ENCODE assay signal across 21 cellular contexts in genomic region chr14:24083462-24083861, GRCh38. TPM values are rescaled to one million over a fixed set of nuclear protein-coding genes. Genes with fewer than 3 reads are reported as not detected.
DNase-seq lines count a peak whose midpoint lies in the region; ATAC-seq, FAIRE-seq and TF ChIP-seq lines count a peak whose summit lies in the region.
"Had no signal": no experiment of that assay in that cellular context is flagged by ENCODE, and none has a peak within 500 bp of the region (broad histone marks: within the 10 kb centered on the region; RNA-seq: fewer than 3 reads in every experiment).

No MANE protein-coding gene starts in this region.

- peak overlapping the region in 4 of 7 donors; percentile 2 to 75 (median 31) for H3K27ac Mint-ChIP-seq in CD4-positive, alpha-beta memory T cell
- H3K27ac Mint-ChIP-seq in IgD-negative memory B cell (peak overlapping the region in 2 of 3 donors; percentile 77 to 80), type B pancreatic cell (no peak overlapping the region)
- H3K27ac Mint-ChIP-seq: CD8-positive, alpha-beta T cell had no signal

- H3K4me2 ChIP-seq in HepG2 (ENCODE audit: low read depth, low read length) (no peak overlapping the region), PC-3 (ENCODE audit: low read length) (no peak overlapping the region)

- H3K36me3 ChIP-seq in CD4-positive, alpha-beta memory T cell (ENCODE audit: insufficient read depth, low read length): no peaks in the 10 kb centered on the region
- H3K36me3 ChIP-seq in HepG2 (replicated peaks in 1 of 2; ENCODE audit: control insufficient read depth in 1 of 2, insufficient read depth in 2 of 2, low read length in 2 of 2) (no peaks in the 10 kb centered on the region), PC-3 (ENCODE audit: low read depth, low read length) (no peaks in the 10 kb centered on the region)
- H3K36me3 ChIP-seq in effector memory CD4-positive, alpha-beta T cell (ENCODE audit: control insufficient read depth, insufficient read depth, low read length): no peaks in the 10 kb centered on the region
- H3K36me3 ChIP-seq: HAP-1 had no signal

- peaks cover 14% of the 10 kb centered on the region for H3K4me1 ChIP-seq in CD4-positive, alpha-beta memory T cell (ENCODE audit: insufficient read depth, low read length)
- H3K4me1 ChIP-seq in HepG2 (ENCODE audit: insufficient read depth, low read length) (peaks cover 30% of the 10 kb centered on the region), PC-3 (ENCODE audit: insufficient read depth, low read length) (peaks cover 12% of the 10 kb centered on the region)
- peaks cover 12% of the 10 kb centered on the region for H3K4me1 ChIP-seq in effector memory CD4-positive, alpha-beta T cell (ENCODE audit: control insufficient read depth, insufficient read depth, low read length, poor library complexity, severe bottlenecking)
- H3K4me1 ChIP-seq: HAP-1 had no signal

- H4K20me1 ChIP-seq in HepG2 (ENCODE audit: insufficient read depth, low read length) (no peaks in the 10 kb centered on the region), PC-3 (ENCODE audit: low read length) (no peaks in the 10 kb centered on the region)

- BruUV-seq in HepG2 (replicated peaks; lab: Mats Ljungman, UMichigan) (no TSS peak), PC-3 (replicated peaks; lab: Mats Ljungman, UMichigan) (no TSS peak)

- H2AFZ ChIP-seq in HepG2 (ENCODE audit: low read length): no peak overlapping the region
- H2AFZ ChIP-seq in PC-3 (ENCODE audit: low read length): no peak overlapping the region

- intact Hi-C loops in CD4-positive, alpha-beta memory T cell (cut with micrococcal nuclease): loop anchor here (10.0 kb wide), 1 partner anchor 99 kb away; the partner anchor contains the start of gene DHRS4L2
- intact Hi-C loops in HepG2 (cut with micrococcal nuclease; ENCODE audit: unreplicated experiment) (no loop called here), PC-3 (cut with micrococcal nuclease) (no loop called here)

- FAIRE-seq in HepG2 (lab: Jason Lieb, UNC): peak; percentile 28
- FAIRE-seq in GM12892 (lab: Jason Lieb, UNC): no peak
- FAIRE-seq: A204.1, K562 had no signal

- TF ChIP-seq EP300 in HepG2 (IDR thresholded peaks at IDR 0.05; ENCODE audit: low read depth in 2 of 2, low read length in 2 of 2) (no peak), HepG2 (CRISPR knock-in tag; IDR thresholded peaks at IDR 0.05; ENCODE audit: borderline replicate concordance) (no peak)

- H3K9me3 ChIP-seq in CD4-positive, alpha-beta memory T cell (ENCODE audit: control insufficient read depth in 1 of 2, low read length in 2 of 2): no peaks in the 10 kb centered on the region
- no peaks in the 10 kb centered on the region for H3K9me3 ChIP-seq in HepG2 (ENCODE audit: low read length)
- no peaks in the 10 kb centered on the region for H3K9me3 ChIP-seq in effector memory CD4-positive, alpha-beta T cell (ENCODE audit: control insufficient read depth, low read length)
- no peaks in the 10 kb centered on the region for H3K9me3 ChIP-seq in PC-3 (ENCODE audit: low read length)
- H3K9me3 ChIP-seq: HAP-1 had no signal

- TF ChIP-seq RAD21 in HepG2 (CRISPR knock-in tag; IDR thresholded peaks at IDR 0.05): no peak

- peak overlapping the region in 1 of 8 donors; percentile 18 for H3K4me3 Mint-ChIP-seq in CD4-positive, alpha-beta memory T cell
- H3K4me3 Mint-ChIP-seq in IgD-negative memory B cell (peak overlapping the region in 2 of 4 donors; percentile 41 to 79), type B pancreatic cell (peak overlapping the region; percentile 11)
- H3K4me3 Mint-ChIP-seq: CD8-positive, alpha-beta T cell had no signal

- H3K4me1 Mint-ChIP-seq in CD4-positive, alpha-beta memory T cell: peaks cover 10 to 27% (median 16%) of the 10 kb centered on the region in 4 donors
- H3K4me1 Mint-ChIP-seq in IgD-negative memory B cell (peaks cover 15 to 25% (median 21%) of the 10 kb centered on the region in 3 donors), type B pancreatic cell (ENCODE audit: unreplicated experiment) (peaks cover 22% of the 10 kb centered on the region)

- H3F3A ChIP-seq in PC-3 (ENCODE audit: low read length, unreplicated experiment): no peaks in the 10 kb centered on the region

- CTCF ChIA-PET in CD4-positive, alpha-beta memory T cell (lab: Charles Lee; ENCODE audit: partially characterized antibody): interaction anchor here (8.2 to 12.1 kb wide), 3 partner anchors 10 to 26 kb away, joined by 85 to 168 read pairs (median 95); partner anchors contain the start of gene PCK2
- CTCF ChIA-PET in HepG2 (lab: Yijun Ruan, JAX; ENCODE audit: low intra/inter-chr PET ratio, low total read pairs) (no interaction called here), PC-3 (lab: Charles Lee) (no interaction called here)

- peaks cover 0 to 4% (median 0%) of the 10 kb centered on the region in 8 donors for H3K9me3 Mint-ChIP-seq in CD4-positive, alpha-beta memory T cell
- H3K9me3 Mint-ChIP-seq in IgD-negative memory B cell: no peaks in the 10 kb centered on the region
- no peaks in the 10 kb centered on the region for H3K9me3 Mint-ChIP-seq in type B pancreatic cell
- H3K9me3 Mint-ChIP-seq: CD8-positive, alpha-beta T cell had no signal

- TF ChIP-seq CTCF in HepG2 (CRISPR knock-in tag; IDR thresholded peaks at IDR 0.05) (no peak), type B pancreatic cell (conservative IDR thresholded peaks at IDR 0.05) (no peak), PC-3 (conservative IDR thresholded peaks at IDR 0.05; ENCODE audit: low read depth, low read length) (no peak)

- WGBS in HepG2 (ENCODE audit: low lambda C conversion rate): 6% methylated on average over 3 of the region's 3 CpGs

- no peaks in the 10 kb centered on the region for H3K36me3 Mint-ChIP-seq in CD4-positive, alpha-beta memory T cell
- no peaks in the 10 kb centered on the region for H3K36me3 Mint-ChIP-seq in IgD-negative memory B cell
- no peaks in the 10 kb centered on the region for H3K36me3 Mint-ChIP-seq in type B pancreatic cell
- H3K36me3 Mint-ChIP-seq: CD8-positive, alpha-beta T cell had no signal

- TF ChIP-seq POLR2A in HepG2 (IDR thresholded peaks at IDR 0.05; ENCODE audit: insufficient read depth in 1 of 2, low read depth in 2 of 2, low read length in 2 of 2) (no peak), GM12892 (IDR thresholded peaks at IDR 0.05; ENCODE audit: low read depth, low read length) (no peak)

- H3K27me3 ChIP-seq in CD4-positive, alpha-beta memory T cell (ENCODE audit: insufficient read depth, low read length): no peaks in the 10 kb centered on the region
- H3K27me3 ChIP-seq in HepG2 (ENCODE audit: control insufficient read depth in 1 of 2, insufficient read depth in 2 of 2, low read length in 2 of 2): peaks cover 19 to 70% of the 10 kb centered on the region in 2 experiments
- no peaks in the 10 kb centered on the region for H3K27me3 ChIP-seq in effector memory CD4-positive, alpha-beta T cell (replicated peaks; ENCODE audit: control insufficient read depth, insufficient read depth, low read length, poor library complexity, severe bottlenecking)
- no peaks in the 10 kb centered on the region for H3K27me3 ChIP-seq in PC-3 (ENCODE audit: low read length)

- H3K27ac ChIP-seq in CD4-positive, alpha-beta memory T cell (ENCODE audit: low read depth, low read length): no peak overlapping the region
- H3K27ac ChIP-seq in HepG2 (ENCODE audit: extremely low read length, insufficient read depth, low read length) (no peak overlapping the region), PC-3 (ENCODE audit: low read length) (no peak overlapping the region)
- no peak overlapping the region for H3K27ac ChIP-seq in effector memory CD4-positive, alpha-beta T cell (ENCODE audit: insufficient read depth, low read length, poor library complexity, severe bottlenecking)
- H3K27ac ChIP-seq: C4-2B had no signal

- H3K9ac ChIP-seq in HepG2 (ENCODE audit: insufficient read depth, low read depth, low read length) (no peak overlapping the region), PC-3 (ENCODE audit: low read length) (no peak overlapping the region)

- POLR2A ChIA-PET in CD4-positive, alpha-beta memory T cell (lab: Charles Lee; ENCODE audit: partially characterized antibody): interaction anchor here (0.9 to 6.1 kb wide), 3 partner anchors 11 to 57 kb away, joined by 3 to 81 read pairs (median 16); partner anchors contain the start of genes DCAF11, EMC9 and PCK2
- POLR2A ChIA-PET in HepG2 (lab: Yijun Ruan, JAX): interaction anchor here (0.9 to 4.9 kb wide), 3 partner anchors 11 to 31 kb away, joined by 3 to 131 read pairs (median 31); partner anchors contain the start of genes DCAF11, NRL and PCK2
- POLR2A ChIA-PET in PC-3 (lab: Charles Lee; ENCODE audit: unreplicated experiment): no interaction called here

- H3K9me2 ChIP-seq in PC-3 (replicated peaks; ENCODE audit: low read length): no peaks in the 10 kb centered on the region

- no peaks in the 10 kb centered on the region for H3K27me3 Mint-ChIP-seq in CD4-positive, alpha-beta memory T cell
- no peaks in the 10 kb centered on the region for H3K27me3 Mint-ChIP-seq in IgD-negative memory B cell
- peaks cover 49% of the 10 kb centered on the region for H3K27me3 Mint-ChIP-seq in type B pancreatic cell

- ATAC-seq in HepG2 (no peak), PC-3 (no peak)
- ATAC-seq: CD8-positive, alpha-beta T cell; K562 had no signal

- no peak for DNase-seq in CD4-positive, alpha-beta memory T cell
- DNase-seq in HepG2 (ENCODE audit: low spot score) (no peak), type B pancreatic cell (ENCODE audit: extremely low spot score, unreplicated experiment) (no peak), GM12892 (ENCODE audit: insufficient read length) (no peak), PC-3 (no peak)
- DNase-seq in effector memory CD4-positive, alpha-beta T cell: no peak
- DNase-seq: ACHN; CD8-positive, alpha-beta T cell; COR-L47; DMS153; DMS79; GDM1 had no signal

- H3K79me2 ChIP-seq in HepG2 (ENCODE audit: insufficient read depth, low read length) (no peaks in the 10 kb centered on the region), PC-3 (ENCODE audit: low read length) (no peaks in the 10 kb centered on the region)

- in situ Hi-C loops in HepG2 (cut with HindIII; ENCODE audit: extremely low pct_ligation_motif_present, low pct_unique_long_range_greater_than_20kb): no loop called here

- no peak overlapping the region for H3K4me3 ChIP-seq in CD4-positive, alpha-beta memory T cell (ENCODE audit: low read length in 2 of 2)
- H3K4me3 ChIP-seq in HepG2 (replicated peaks in 1 of 3; ENCODE audit: insufficient read depth in 1 of 3, low read depth in 2 of 3, low read length in 3 of 3) (no peak overlapping the region), PC-3 (ENCODE audit: low read length) (no peak overlapping the region)
- no peak overlapping the region for H3K4me3 ChIP-seq in effector memory CD4-positive, alpha-beta T cell (ENCODE audit: insufficient read depth, low read depth, low read length, poor library complexity, severe bottlenecking)
- H3K4me3 ChIP-seq: HAP-1, K562 had no signal

RNA-seq across cellular contexts. Expression of gene PCK2, which starts 10.6 kb away (rescaled TPM):
- 10 to 100 TPM; 18.3 to 21.4 TPM for total RNA-seq in CD4-positive, alpha-beta memory T cell
- polyA plus RNA-seq in CD4-positive, alpha-beta memory T cell: 10 to 100 TPM; 11.0 to 15.5 TPM
- 50.2 TPM for polyA plus RNA-seq in IgD-negative memory B cell
- 118 and 129 TPM in 2 replicates for total RNA-seq in HepG2 (2016; rRNA removed; fragmentation: Illumina TruSeq; extraction: Trizol)
- total RNA-seq in HepG2 (2016; cell fraction: cytosol; rRNA removed; fragmentation: Illumina TruSeq; extraction: Trizol; ENCODE audit: low read depth): 29.7 and 32.7 TPM in 2 replicates
- 112 and 129 TPM in 2 replicates for total RNA-seq in HepG2 (2016; cell fraction: insoluble cytoplasmic fraction; rRNA removed; fragmentation: Illumina TruSeq; extraction: Trizol)
- 38.2 and 39.1 TPM in 2 replicates for total RNA-seq in HepG2 (2016; cell fraction: membrane; rRNA removed; fragmentation: Illumina TruSeq; extraction: Trizol)
- 96.7 and 121 TPM in 2 replicates for total RNA-seq in HepG2 (2016; cell fraction: nucleus; rRNA removed; fragmentation: Illumina TruSeq; extraction: Trizol)
- 272 and 316 TPM in 2 replicates for polyA plus RNA-seq in HepG2 (2011; rRNA removed)
- 238 and 309 TPM in 2 replicates for polyA plus RNA-seq in HepG2 (2011; cell fraction: cytosol; rRNA removed)
- polyA plus RNA-seq in HepG2 (2011; cell fraction: nucleus; rRNA removed): 309 TPM in 2 replicates
- 216 and 286 TPM in 2 replicates for polyA plus RNA-seq in HepG2 (2012)
- 19.2 and 20.8 TPM in 2 replicates for polyA plus RNA-seq in HepG2 (2016; cell fraction: cytosol; fragmentation: Illumina TruSeq; extraction: Trizol; ENCODE audit: low read depth)
- polyA plus RNA-seq in HepG2 (2016; cell fraction: insoluble cytoplasmic fraction; fragmentation: Illumina TruSeq; extraction: Trizol; ENCODE audit: low read depth): 122 and 140 TPM in 2 replicates
- polyA plus RNA-seq in HepG2 (2016; cell fraction: membrane; fragmentation: Illumina TruSeq; extraction: Trizol; ENCODE audit: low read depth): 27.1 and 31.0 TPM in 2 replicates
- 172 and 175 TPM in 2 replicates for polyA plus RNA-seq in HepG2 (2016; cell fraction: nucleus; fragmentation: Illumina TruSeq; extraction: Trizol; ENCODE audit: insufficient read depth, low read depth)
- polyA minus RNA-seq in HepG2 (2011; rRNA and poly(A)+ RNA removed; ENCODE audit: low replicate concordance): 87.1 and 691 TPM in 2 replicates
- polyA minus RNA-seq in HepG2 (2011; cell fraction: cytosol; rRNA and poly(A)+ RNA removed): 204 and 209 TPM in 2 replicates
- polyA minus RNA-seq in HepG2 (2011; cell fraction: nucleus; rRNA and poly(A)+ RNA removed): 128 and 158 TPM in 2 replicates
- total RNA-seq in type B pancreatic cell (ENCODE audit: low replicate concordance): 35.0 and 40.9 TPM in 2 replicates
- 33.9 TPM for polyA plus RNA-seq in GM12892 (2012; ENCODE audit: missing spikeins)
- total RNA-seq in PC-3 (2014; rRNA removed): 10.0 and 11.6 TPM in 2 replicates

RNA-seq across cellular contexts. Expression of gene CPNE6, which starts 12.1 kb away (rescaled TPM):
- total RNA-seq in CD4-positive, alpha-beta memory T cell: not detected
- under 1 TPM in 1 of 2 donors, not detected in 1; 0.04 TPM for polyA plus RNA-seq in CD4-positive, alpha-beta memory T cell
- polyA plus RNA-seq in IgD-negative memory B cell (not detected), HepG2 (2011; rRNA removed) (0.03 TPM in 1 of 2 replicates, not detected in the other)
- total RNA-seq in HepG2 (2016; rRNA removed; fragmentation: Illumina TruSeq; extraction: Trizol) (not detected in 2 replicates), type B pancreatic cell (ENCODE audit: low replicate concordance) (not detected in 2 replicates), PC-3 (2014; rRNA removed) (not detected in 2 replicates)
- total RNA-seq in HepG2 (2016; cell fraction: cytosol; rRNA removed; fragmentation: Illumina TruSeq; extraction: Trizol; ENCODE audit: low read depth): not detected in 2 replicates
- total RNA-seq in HepG2 (2016; cell fraction: insoluble cytoplasmic fraction; rRNA removed; fragmentation: Illumina TruSeq; extraction: Trizol): not detected in 2 replicates
- not detected in 2 replicates for total RNA-seq in HepG2 (2016; cell fraction: membrane; rRNA removed; fragmentation: Illumina TruSeq; extraction: Trizol)
- total RNA-seq in HepG2 (2016; cell fraction: nucleus; rRNA removed; fragmentation: Illumina TruSeq; extraction: Trizol): not detected in 2 replicates
- not detected in 2 replicates for polyA plus RNA-seq in HepG2 (2011; cell fraction: cytosol; rRNA removed)
- 0.06 and 0.16 TPM in 2 replicates for polyA plus RNA-seq in HepG2 (2011; cell fraction: nucleus; rRNA removed)
- polyA plus RNA-seq in HepG2 (2012): 0.05 TPM in 1 of 2 replicates, not detected in the other
- not detected in 2 replicates for polyA plus RNA-seq in HepG2 (2016; cell fraction: cytosol; fragmentation: Illumina TruSeq; extraction: Trizol; ENCODE audit: low read depth)
- polyA plus RNA-seq in HepG2 (2016; cell fraction: insoluble cytoplasmic fraction; fragmentation: Illumina TruSeq; extraction: Trizol; ENCODE audit: low read depth): not detected in 2 replicates
- polyA plus RNA-seq in HepG2 (2016; cell fraction: membrane; fragmentation: Illumina TruSeq; extraction: Trizol; ENCODE audit: low read depth): not detected in 2 replicates
- polyA plus RNA-seq in HepG2 (2016; cell fraction: nucleus; fragmentation: Illumina TruSeq; extraction: Trizol; ENCODE audit: insufficient read depth, low read depth): not detected in 2 replicates
- 0.16 TPM in 1 of 2 replicates, not detected in the other for polyA minus RNA-seq in HepG2 (2011; rRNA and poly(A)+ RNA removed; ENCODE audit: low replicate concordance)
- not detected in 2 replicates for polyA minus RNA-seq in HepG2 (2011; cell fraction: cytosol; rRNA and poly(A)+ RNA removed)
- polyA minus RNA-seq in HepG2 (2011; cell fraction: nucleus; rRNA and poly(A)+ RNA removed): not detected in 2 replicates
- polyA plus RNA-seq in GM12892 (2012; ENCODE audit: missing spikeins): not detected
- total RNA-seq: CD8-positive, alpha-beta T cell; Daoy; H4; HT-29; K562 had no signal
- polyA plus RNA-seq: BJ, K562 had no signal

RNA-seq across cellular contexts. Expression of gene DCAF11, which starts 31.1 kb away (rescaled TPM):
- total RNA-seq in CD4-positive, alpha-beta memory T cell: 10 to 100 TPM; 71.5 to 75.8 TPM
- polyA plus RNA-seq in CD4-positive, alpha-beta memory T cell: 10 to 100 TPM; 75.1 to 93.4 TPM
- polyA plus RNA-seq in IgD-negative memory B cell (74.5 TPM), HepG2 (2011; rRNA removed) (150 and 176 TPM in 2 replicates)
- total RNA-seq in HepG2 (2016; rRNA removed; fragmentation: Illumina TruSeq; extraction: Trizol) (257 and 342 TPM in 2 replicates), type B pancreatic cell (ENCODE audit: low replicate concordance) (65.0 and 78.3 TPM in 2 replicates), PC-3 (2014; rRNA removed) (68.2 and 85.8 TPM in 2 replicates)
- 34.1 and 39.6 TPM in 2 replicates for total RNA-seq in HepG2 (2016; cell fraction: cytosol; rRNA removed; fragmentation: Illumina TruSeq; extraction: Trizol; ENCODE audit: low read depth)
- total RNA-seq in HepG2 (2016; cell fraction: insoluble cytoplasmic fraction; rRNA removed; fragmentation: Illumina TruSeq; extraction: Trizol): 258 and 327 TPM in 2 replicates
- total RNA-seq in HepG2 (2016; cell fraction: membrane; rRNA removed; fragmentation: Illumina TruSeq; extraction: Trizol): 160 and 166 TPM in 2 replicates
- 174 and 191 TPM in 2 replicates for total RNA-seq in HepG2 (2016; cell fraction: nucleus; rRNA removed; fragmentation: Illumina TruSeq; extraction: Trizol)
- polyA plus RNA-seq in HepG2 (2011; cell fraction: cytosol; rRNA removed): 134 and 153 TPM in 2 replicates
- 221 and 233 TPM in 2 replicates for polyA plus RNA-seq in HepG2 (2011; cell fraction: nucleus; rRNA removed)
- 123 and 142 TPM in 2 replicates for polyA plus RNA-seq in HepG2 (2012)
- 37.7 and 39.7 TPM in 2 replicates for polyA plus RNA-seq in HepG2 (2016; cell fraction: cytosol; fragmentation: Illumina TruSeq; extraction: Trizol; ENCODE audit: low read depth)
- polyA plus RNA-seq in HepG2 (2016; cell fraction: insoluble cytoplasmic fraction; fragmentation: Illumina TruSeq; extraction: Trizol; ENCODE audit: low read depth): 251 and 268 TPM in 2 replicates
- 114 and 116 TPM in 2 replicates for polyA plus RNA-seq in HepG2 (2016; cell fraction: membrane; fragmentation: Illumina TruSeq; extraction: Trizol; ENCODE audit: low read depth)
- polyA plus RNA-seq in HepG2 (2016; cell fraction: nucleus; fragmentation: Illumina TruSeq; extraction: Trizol; ENCODE audit: insufficient read depth, low read depth): 253 and 275 TPM in 2 replicates
- 74.6 and 273 TPM in 2 replicates for polyA minus RNA-seq in HepG2 (2011; rRNA and poly(A)+ RNA removed; ENCODE audit: low replicate concordance)
- polyA minus RNA-seq in HepG2 (2011; cell fraction: cytosol; rRNA and poly(A)+ RNA removed): 98.7 and 103 TPM in 2 replicates
- 146 and 181 TPM in 2 replicates for polyA minus RNA-seq in HepG2 (2011; cell fraction: nucleus; rRNA and poly(A)+ RNA removed)
- polyA plus RNA-seq in GM12892 (2012; ENCODE audit: missing spikeins): 41.5 TPM

RNA-seq across cellular contexts. Expression of gene NRL, which starts 31.3 kb away (rescaled TPM):
- total RNA-seq in CD4-positive, alpha-beta memory T cell: 1 to 10 TPM; 2.9 to 4.5 TPM
- 1 to 10 TPM; 1.4 to 1.6 TPM for polyA plus RNA-seq in CD4-positive, alpha-beta memory T cell
- polyA plus RNA-seq in IgD-negative memory B cell (2.6 TPM), HepG2 (2011; rRNA removed) (2.5 and 3.4 TPM in 2 replicates)
- total RNA-seq in HepG2 (2016; rRNA removed; fragmentation: Illumina TruSeq; extraction: Trizol) (4.7 and 5.2 TPM in 2 replicates), type B pancreatic cell (ENCODE audit: low replicate concordance) (1.3 and 1.8 TPM in 2 replicates), PC-3 (2014; rRNA removed) (1.5 and 1.7 TPM in 2 replicates)
- 6.6 and 7.1 TPM in 2 replicates for total RNA-seq in HepG2 (2016; cell fraction: cytosol; rRNA removed; fragmentation: Illumina TruSeq; extraction: Trizol; ENCODE audit: low read depth)
- total RNA-seq in HepG2 (2016; cell fraction: insoluble cytoplasmic fraction; rRNA removed; fragmentation: Illumina TruSeq; extraction: Trizol): 4.7 and 5.6 TPM in 2 replicates
- total RNA-seq in HepG2 (2016; cell fraction: membrane; rRNA removed; fragmentation: Illumina TruSeq; extraction: Trizol): 9.2 and 10.6 TPM in 2 replicates
- total RNA-seq in HepG2 (2016; cell fraction: nucleus; rRNA removed; fragmentation: Illumina TruSeq; extraction: Trizol): 3.4 and 5.1 TPM in 2 replicates
- 2.9 and 5.2 TPM in 2 replicates for polyA plus RNA-seq in HepG2 (2011; cell fraction: cytosol; rRNA removed)
- 3.5 and 3.9 TPM in 2 replicates for polyA plus RNA-seq in HepG2 (2011; cell fraction: nucleus; rRNA removed)
- polyA plus RNA-seq in HepG2 (2012): 2.2 and 2.5 TPM in 2 replicates
- polyA plus RNA-seq in HepG2 (2016; cell fraction: cytosol; fragmentation: Illumina TruSeq; extraction: Trizol; ENCODE audit: low read depth): 3.4 and 5.1 TPM in 2 replicates
- polyA plus RNA-seq in HepG2 (2016; cell fraction: insoluble cytoplasmic fraction; fragmentation: Illumina TruSeq; extraction: Trizol; ENCODE audit: low read depth): 4.5 and 4.7 TPM in 2 replicates
- polyA plus RNA-seq in HepG2 (2016; cell fraction: membrane; fragmentation: Illumina TruSeq; extraction: Trizol; ENCODE audit: low read depth): 6.1 and 7.7 TPM in 2 replicates
- 3.5 and 4.8 TPM in 2 replicates for polyA plus RNA-seq in HepG2 (2016; cell fraction: nucleus; fragmentation: Illumina TruSeq; extraction: Trizol; ENCODE audit: insufficient read depth, low read depth)
- polyA minus RNA-seq in HepG2 (2011; rRNA and poly(A)+ RNA removed; ENCODE audit: low replicate concordance): 0.58 and 9.0 TPM in 2 replicates
- polyA minus RNA-seq in HepG2 (2011; cell fraction: cytosol; rRNA and poly(A)+ RNA removed): 3.0 and 3.9 TPM in 2 replicates
- polyA minus RNA-seq in HepG2 (2011; cell fraction: nucleus; rRNA and poly(A)+ RNA removed): 6.1 and 6.6 TPM in 2 replicates
- 0.45 TPM for polyA plus RNA-seq in GM12892 (2012; ENCODE audit: missing spikeins)

RNA-seq across cellular contexts. Expression of gene CARMIL3, which starts 31.7 kb away (rescaled TPM):
- total RNA-seq in CD4-positive, alpha-beta memory T cell: under 1 TPM; 0.15 to 0.22 TPM
- polyA plus RNA-seq in CD4-positive, alpha-beta memory T cell: not detected
- polyA plus RNA-seq in IgD-negative memory B cell: 0.35 TPM
- 0.13 and 0.27 TPM in 2 replicates for total RNA-seq in HepG2 (2016; rRNA removed; fragmentation: Illumina TruSeq; extraction: Trizol)
- total RNA-seq in HepG2 (2016; cell fraction: cytosol; rRNA removed; fragmentation: Illumina TruSeq; extraction: Trizol; ENCODE audit: low read depth): 0.18 TPM in 1 of 2 replicates, not detected in the other
- 0.12 and 0.41 TPM in 2 replicates for total RNA-seq in HepG2 (2016; cell fraction: insoluble cytoplasmic fraction; rRNA removed; fragmentation: Illumina TruSeq; extraction: Trizol)
- 0.03 and 0.15 TPM in 2 replicates for total RNA-seq in HepG2 (2016; cell fraction: membrane; rRNA removed; fragmentation: Illumina TruSeq; extraction: Trizol)
- total RNA-seq in HepG2 (2016; cell fraction: nucleus; rRNA removed; fragmentation: Illumina TruSeq; extraction: Trizol): 0.47 and 0.65 TPM in 2 replicates
- 0.55 and 0.85 TPM in 2 replicates for polyA plus RNA-seq in HepG2 (2011; rRNA removed)
- 0.13 and 0.21 TPM in 2 replicates for polyA plus RNA-seq in HepG2 (2011; cell fraction: cytosol; rRNA removed)
- 7.7 and 8.1 TPM in 2 replicates for polyA plus RNA-seq in HepG2 (2011; cell fraction: nucleus; rRNA removed)
- polyA plus RNA-seq in HepG2 (2012): 0.16 and 0.34 TPM in 2 replicates
- polyA plus RNA-seq in HepG2 (2016; cell fraction: cytosol; fragmentation: Illumina TruSeq; extraction: Trizol; ENCODE audit: low read depth): 0.03 TPM in 2 replicates
- 0.19 and 0.23 TPM in 2 replicates for polyA plus RNA-seq in HepG2 (2016; cell fraction: insoluble cytoplasmic fraction; fragmentation: Illumina TruSeq; extraction: Trizol; ENCODE audit: low read depth)
- 0.05 TPM in 2 replicates for polyA plus RNA-seq in HepG2 (2016; cell fraction: membrane; fragmentation: Illumina TruSeq; extraction: Trizol; ENCODE audit: low read depth)
- polyA plus RNA-seq in HepG2 (2016; cell fraction: nucleus; fragmentation: Illumina TruSeq; extraction: Trizol; ENCODE audit: insufficient read depth, low read depth): 1.6 and 2.9 TPM in 2 replicates
- 0.14 and 3.1 TPM in 2 replicates for polyA minus RNA-seq in HepG2 (2011; rRNA and poly(A)+ RNA removed; ENCODE audit: low replicate concordance)
- 0.20 and 0.44 TPM in 2 replicates for polyA minus RNA-seq in HepG2 (2011; cell fraction: cytosol; rRNA and poly(A)+ RNA removed)
- 0.77 and 2.9 TPM in 2 replicates for polyA minus RNA-seq in HepG2 (2011; cell fraction: nucleus; rRNA and poly(A)+ RNA removed)
- 2.5 and 2.8 TPM in 2 replicates for total RNA-seq in type B pancreatic cell (ENCODE audit: low replicate concordance)
- 0.95 TPM for polyA plus RNA-seq in GM12892 (2012; ENCODE audit: missing spikeins)
- total RNA-seq in PC-3 (2014; rRNA removed): not detected in 2 replicates
